21 cellular contexts compared by ENCODE assay signal in the genomic region with DNA sequence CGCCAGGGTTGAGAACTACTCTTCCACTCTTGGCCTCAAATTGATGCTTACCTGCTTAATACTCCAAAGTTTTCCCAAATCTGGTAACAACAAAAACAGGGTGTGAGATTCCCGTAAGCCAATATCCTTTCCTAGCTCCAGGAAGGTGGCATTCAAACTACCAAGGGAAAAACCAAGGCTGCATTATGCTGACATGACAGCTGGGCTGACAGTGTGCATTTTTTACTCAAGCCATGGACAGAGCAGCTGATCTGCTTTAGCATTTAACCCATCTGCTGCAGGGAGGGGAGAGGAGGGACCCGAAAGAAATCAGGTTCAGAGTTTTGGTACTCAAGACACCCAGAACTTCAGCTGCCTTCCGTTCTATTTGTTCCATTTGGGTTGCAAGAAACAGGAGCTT.
"Had no signal": no experiment of that assay in that cellular context is flagged by ENCODE, and none has a peak within 500 bp of the region (broad histone marks: within the 10 kb centered on the region; RNA-seq: fewer than 3 reads in every experiment).

No MANE protein-coding gene starts in this region.

- H3K4me3 ChIP-seq: MG63, SJSA1, SK-N-MC had no signal

- H3K4me1 ChIP-seq: SJSA1 had no signal

- DNase-seq: IMR-90, Karpas-422, KG1, MG63, NCI-H1092, NCI-H1105 treated with DMSO at 0.1 percent for 48 hours, NCI-H1417 treated with DMSO at 0.1 percent for 48 hours, NCI-H146, NCI-H1694 treated with DMSO at 0.1 percent for 48 hours, NCI-H1930, NCI-H2081, NCI-H2107, NCI-H345, NCI-H446 treated with DMSO at 0.1 percent for 48 hours, NCI-H510A treated with DMSO at 0.1 percent for 48 hours, NCI-H526, Right ventricle myocardium superior, RPMI8226, SIG-M5 had no signal

- H3K9me3 ChIP-seq: MG63, SJSA1 had no signal

- H3K27ac ChIP-seq: SJSA1, SK-N-MC had no signal

- H3K27me3 ChIP-seq: MG63 had no signal

- H3K36me3 ChIP-seq: MG63, SJSA1 had no signal
